ENCODE assay signal across 22 cellular contexts in the genomic region with DNA sequence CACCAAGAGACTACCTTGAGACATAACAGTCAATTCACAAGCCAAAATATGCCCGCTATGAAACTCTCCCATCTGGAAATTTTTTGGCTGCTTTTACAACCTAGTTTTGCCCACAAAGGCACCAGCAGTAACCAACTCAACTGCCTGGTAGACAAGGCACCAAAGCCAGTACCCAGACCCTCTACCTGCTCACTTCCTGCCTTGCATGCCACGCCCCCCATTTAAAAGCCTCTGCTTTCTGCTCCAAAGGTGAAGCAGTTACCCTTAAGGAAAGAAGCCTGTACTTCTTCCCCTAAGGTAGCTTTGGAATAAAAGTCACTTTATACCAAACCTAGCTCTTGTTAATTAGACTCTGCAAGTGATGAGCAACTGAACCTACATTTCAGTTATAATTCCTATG. TPM values are rescaled to one million over a fixed set of nuclear protein-coding genes. Genes with fewer than 3 reads are reported as not detected.
A peak's percentile ranks its signal among the peaks of the same experiment; 100 is the strongest.
DNase-seq lines count a peak whose midpoint lies in the region; ATAC-seq, FAIRE-seq and TF ChIP-seq lines count a peak whose summit lies in the region.
"Had no signal": no experiment of that assay in that cellular context is flagged by ENCODE, and none has a peak within 500 bp of the region (broad histone marks: within the 10 kb centered on the region; RNA-seq: fewer than 3 reads in every experiment).

No MANE protein-coding gene starts in this region.

- no peak overlapping the region for H4K5ac ChIP-seq in H1 (ENCODE audit: insufficient read length, low read depth, low read length)

- H3K9ac ChIP-seq in H1 (replicated peaks in 1 of 4; ENCODE audit: extremely low read depth in 1 of 4, low read depth in 3 of 4, low read length in 3 of 4) = no peak overlapping the region
- H3K9ac ChIP-seq in smooth muscle cell (ENCODE audit: low read depth) = no peak overlapping the region
- H3K9ac ChIP-seq: BLaER1, GM23248 had no signal

- H4K8ac ChIP-seq in H1 (ENCODE audit: extremely low read depth, insufficient read depth, low read length) = no peak overlapping the region

- in situ Hi-C loops in transverse colon (cut with MboI; ENCODE audit: low pct_ligation_motif_present in 1 of 4, low pct_unique_long_range_greater_than_20kb in 1 of 4, low sequenced_read_pairs in 3 of 4) = loop anchor here in 1 of 4 donors (25.0 kb wide), 1 partner anchor 673 kb away; no protein-coding TSS in a partner anchor

- H3K9me3 Mint-ChIP-seq in GM23338 = peaks cover 17% of the 10 kb centered on the region

- intact Hi-C loops in left colon (cut with DNase I, micrococcal nuclease) (no loop called here), transverse colon (cut with DNase I; ENCODE audit: low total_unique reads) (no loop called here)

- no peak overlapping the region for H2AK5ac ChIP-seq in H1 (ENCODE audit: low read depth, low read length)

- peaks cover 7% of the 10 kb centered on the region for H3K36me3 ChIP-seq in GM23338 (ENCODE audit: insufficient read depth)
- H3K36me3 ChIP-seq in H1 (ENCODE audit: control insufficient read depth in 2 of 4, insufficient read depth in 4 of 4, low read length in 3 of 4) = no peaks in the 10 kb centered on the region
- H3K36me3 ChIP-seq in small intestine (ENCODE audit: control insufficient read depth in 2 of 2, insufficient read depth in 2 of 2, low read length in 2 of 2) = no peaks in the 10 kb centered on the region
- H3K36me3 ChIP-seq in transverse colon = no peaks in the 10 kb centered on the region
- no peaks in the 10 kb centered on the region for H3K36me3 ChIP-seq in smooth muscle cell (ENCODE audit: low read depth)
- H3K36me3 ChIP-seq: BLaER1 had no signal

- H2AFZ ChIP-seq in GM23338 (peak overlapping the region; percentile 70), H1 (ENCODE audit: low read length) (no peak overlapping the region), smooth muscle cell (ENCODE audit: low read depth) (no peak overlapping the region)
- H2AFZ ChIP-seq: GM23248 had no signal

- no peak overlapping the region for H3K27ac ChIP-seq in GM23338 (ENCODE audit: low read depth)
- H3K27ac ChIP-seq in H1 (ENCODE audit: low read depth, low read length) = no peak overlapping the region
- H3K27ac ChIP-seq in small intestine (ENCODE audit: low read depth in 1 of 2, low read length in 1 of 2) = no peak overlapping the region
- H3K27ac ChIP-seq in transverse colon = no peak overlapping the region
- no peak overlapping the region for H3K27ac ChIP-seq in smooth muscle cell (ENCODE audit: low read depth)
- H3K27ac ChIP-seq: BLaER1, GM23248, HL-60 had no signal

- no peak overlapping the region for H3K14ac ChIP-seq in H1 (ENCODE audit: insufficient read length)

- CTCF ChIA-PET in H1 (lab: Charles Lee; ENCODE audit: partially characterized antibody) = interaction anchor here (1.0 to 3.4 kb wide), 4 partner anchors 8 to 27 kb away, joined by 3 to 18 read pairs (median 3); no protein-coding TSS in a partner anchor

- FAIRE-seq in H1 (lab: Jason Lieb, UNC) = no peak
- no peak for FAIRE-seq in small intestine (lab: Jason Lieb, UNC)

- H3K56ac ChIP-seq in H1 (replicated peaks; ENCODE audit: insufficient read length, low read depth, low read length) = no peak overlapping the region

- no peak overlapping the region for H2BK20ac ChIP-seq in H1 (ENCODE audit: low read length)

- H3K23me2 ChIP-seq in H1 (ENCODE audit: low read depth, low read length) = no peaks in the 10 kb centered on the region

- H2BK5ac ChIP-seq in H1 (ENCODE audit: low read depth, low read length) = no peak overlapping the region

- no peak overlapping the region for H3K4me3 Mint-ChIP-seq in GM23338
- H3K4me3 Mint-ChIP-seq: CD14-positive monocyte; CD4-positive, alpha-beta memory T cell; HFFc6 had no signal

- H4K20me1 ChIP-seq in GM23338 (replicated peaks; ENCODE audit: insufficient read depth) = no peaks in the 10 kb centered on the region
- H4K20me1 ChIP-seq in H1 (replicated peaks in 1 of 2; ENCODE audit: control insufficient read depth in 1 of 2, insufficient read depth in 2 of 2, low read length in 2 of 2) = no peaks in the 10 kb centered on the region
- no peaks in the 10 kb centered on the region for H4K20me1 ChIP-seq in smooth muscle cell (ENCODE audit: low read depth)
- H4K20me1 ChIP-seq: BLaER1 had no signal

- no peaks in the 10 kb centered on the region for H3K79me1 ChIP-seq in H1 (ENCODE audit: low read depth, low read length)

- peaks cover 4% of the 10 kb centered on the region; the same call in 1 of the 2 replicates for H3K9me2 ChIP-seq in GM23338 (ENCODE audit: insufficient read depth)

- peaks cover 5% of the 10 kb centered on the region in 2 experiments; a peak in 3 of 4 replicates for H3K9me3 ChIP-seq in H1 (ENCODE audit: insufficient read depth in 2 of 2, low read depth in 1 of 2, low read length in 1 of 2)
- H3K9me3 ChIP-seq in small intestine (ENCODE audit: control insufficient read depth, low read depth) = no peaks in the 10 kb centered on the region
- no peaks in the 10 kb centered on the region for H3K9me3 ChIP-seq in transverse colon
- H3K9me3 ChIP-seq in smooth muscle cell (replicated peaks; ENCODE audit: low read depth) = no peaks in the 10 kb centered on the region

- POLR2A ChIA-PET in H1 (lab: Charles Lee; ENCODE audit: partially characterized antibody) = no interaction called here

- TF ChIP-seq EP300 in H1 (IDR thresholded peaks at IDR 0.05; ENCODE audit: borderline replicate concordance in 1 of 2, low read depth in 2 of 2, low read length in 2 of 2) = no peak
- TF ChIP-seq EP300 in transverse colon (IDR thresholded peaks at IDR 0.05; ENCODE audit: low read depth) = no peak

- no peak overlapping the region for H3K4ac ChIP-seq in H1 (replicated peaks; ENCODE audit: insufficient read length, low read depth, low read length)

- no peaks in the 10 kb centered on the region for H3K27me3 Mint-ChIP-seq in GM23338 (ENCODE audit: insufficient read depth, low read depth, poor library complexity)
- H3K27me3 Mint-ChIP-seq: CD4-positive, alpha-beta memory T cell had no signal

- H3F3A ChIP-seq in GM23338 (replicated peaks; ENCODE audit: low read depth) (no peaks in the 10 kb centered on the region), smooth muscle cell (ENCODE audit: low read depth) (no peaks in the 10 kb centered on the region)

- no peak for TF ChIP-seq POLR2A in H1 (IDR thresholded peaks at IDR 0.05; ENCODE audit: control extremely low read depth in 1 of 2, low read depth in 2 of 2, low read length in 2 of 2)
- no peak for TF ChIP-seq POLR2A in transverse colon (IDR thresholded peaks at IDR 0.05)

- no peak overlapping the region for H3K23ac ChIP-seq in H1 (ENCODE audit: insufficient read length)

- no peak overlapping the region for H2BK12ac ChIP-seq in H1 (ENCODE audit: low read depth, low read length)

- no peak for TF ChIP-seq RAD21 in H1 (IDR thresholded peaks at IDR 0.05 in 1 of 2, conservative IDR thresholded peaks at IDR 0.05 in 1 of 2; ENCODE audit: low read depth in 2 of 2, low read length in 2 of 2)

- no peak overlapping the region for H3K18ac ChIP-seq in H1 (ENCODE audit: extremely low read depth, low read length)

- peaks cover 3% of the 10 kb centered on the region for H3K4me1 Mint-ChIP-seq in GM23338

- H3K79me2 ChIP-seq in GM23338 (replicated peaks; ENCODE audit: insufficient read depth) (no peaks in the 10 kb centered on the region), H1 (ENCODE audit: control insufficient read depth in 1 of 2, insufficient read depth in 2 of 2, low read length in 2 of 2) (no peaks in the 10 kb centered on the region), smooth muscle cell (ENCODE audit: low read depth) (no peaks in the 10 kb centered on the region)

- peaks cover 7% of the 10 kb centered on the region; the same call in 2 of the 3 replicates for H3K36me3 Mint-ChIP-seq in GM23338 (ENCODE audit: low read depth)

- ATAC-seq in GM23338 = no peak
- ATAC-seq in left colon = peak; percentile 85
- no peak for ATAC-seq in GM21576 (IDR thresholded peaks at IDR 0.05; ENCODE audit: unreplicated experiment)
- ATAC-seq: HCT116 had no signal

- H3K4me2 ChIP-seq in GM23338 (no peak overlapping the region), H1 (ENCODE audit: insufficient read depth in 1 of 2, low read depth in 2 of 2, low read length in 2 of 2) (no peak overlapping the region), smooth muscle cell (no peak overlapping the region)
- H3K4me2 ChIP-seq: BLaER1 had no signal

- 81% methylated on average over 2 of the region's 2 CpGs; no CpG with 5 or more reads in 1 of the 2 experiments for WGBS in H1 (ENCODE audit: extremely low coverage in 1 of 2, insufficient coverage in 1 of 2, insufficient read length in 1 of 2, insufficient replicate concordance in 2 of 2, low coverage in 1 of 2, low lambda C conversion rate in 2 of 2, missing lambda C conversion rate in 1 of 2), 2 experiments
- 82 to 87% (median 83%) methylated on average over 2 of the region's 2 CpGs for WGBS in small intestine, 3 donors
- WGBS in transverse colon (ENCODE audit: low coverage in 1 of 2), 2 donors = 75 to 100% methylated on average over 1 to 2 of the region's 2 CpGs
- WGBS in smooth muscle cell (ENCODE audit: low lambda C conversion rate) = 91% methylated on average over 2 of the region's 2 CpGs

- H2BK15ac ChIP-seq in H1 (ENCODE audit: low read length) = 0 out of 2 replicates have a peak overlapping the region, but pooled peaks have one; percentile 29

- TF ChIP-seq CTCF in GM23338 (conservative IDR thresholded peaks at IDR 0.05; ENCODE audit: low read depth in 2 of 2) (no peak), H1 (IDR thresholded peaks at IDR 0.05; ENCODE audit: control extremely low read depth in 1 of 3, insufficient read depth in 1 of 3, low read depth in 1 of 3, low read length in 3 of 3) (no peak), transverse colon (IDR thresholded peaks at IDR 0.05) (no peak), smooth muscle cell (IDR thresholded peaks at IDR 0.05; ENCODE audit: borderline replicate concordance, insufficient read depth, poor library complexity, severe bottlenecking) (no peak)

- H3K4me3 ChIP-seq in GM23338 = no peak overlapping the region
- no peak overlapping the region for H3K4me3 ChIP-seq in H1 (ENCODE audit: extremely low read depth in 1 of 4, insufficient read depth in 2 of 4, low read depth in 3 of 4, low read length in 4 of 4)
- no peak overlapping the region for H3K4me3 ChIP-seq in small intestine (ENCODE audit: low read depth in 1 of 2, low read length in 2 of 2)
- no peak overlapping the region for H3K4me3 ChIP-seq in transverse colon
- H3K4me3 ChIP-seq in smooth muscle cell = no peak overlapping the region
- H3K4me3 ChIP-seq: BLaER1, GM23248 had no signal

- H3K27me3 ChIP-seq in GM23338 (ENCODE audit: insufficient read depth) (no peaks in the 10 kb centered on the region), H1 (replicated peaks in 1 of 4; ENCODE audit: control insufficient read depth in 3 of 4, extremely low read depth in 1 of 4, insufficient read depth in 3 of 4, low read length in 3 of 4) (no peaks in the 10 kb centered on the region), small intestine (ENCODE audit: control insufficient read depth in 2 of 2, insufficient read depth in 2 of 2, low read length in 2 of 2) (no peaks in the 10 kb centered on the region), transverse colon (no peaks in the 10 kb centered on the region), smooth muscle cell (ENCODE audit: low read depth) (peaks cover 3% of the 10 kb centered on the region)
- H3K27me3 ChIP-seq: BLaER1 had no signal

- DNase-seq in GM23338 (ENCODE audit: low spot score) = peak; percentile 37
- no peak for DNase-seq in H1 (ENCODE audit: low read depth in 1 of 2, low spot score in 2 of 2)
- no peak for DNase-seq in left colon
- peak; percentile 17 for DNase-seq in small intestine
- DNase-seq in NOMO-1 treated with DMSO at 0.1 percent for 48 hours (lab: John Stamatoyannopoulos, UW; ENCODE audit: unreplicated experiment) = no peak
- no peak for DNase-seq in transverse colon
- DNase-seq in smooth muscle cell (lab: John Stamatoyannopoulos, UW; ENCODE audit: unreplicated experiment) = no peak
- DNase-seq: 8988T; CD4-positive, alpha-beta memory T cell; DMS153; DMS79; GF-D8; GM23248; H7; HFFc6 had no signal

- no peak overlapping the region for H3K27ac Mint-ChIP-seq in GM23338
- H3K27ac Mint-ChIP-seq: CD14-positive monocyte; CD4-positive, alpha-beta memory T cell; HFFc6 had no signal

- H2BK120ac ChIP-seq in H1 (replicated peaks; ENCODE audit: low read depth, low read length) = no peak overlapping the region

- H4K91ac ChIP-seq in H1 (replicated peaks; ENCODE audit: insufficient read length, low read length) = no peak overlapping the region

- H3K4me1 ChIP-seq in GM23338 (ENCODE audit: insufficient read depth) = peaks cover 1% of the 10 kb centered on the region; the same call in 1 of the 2 replicates
- no peaks in the 10 kb centered on the region for H3K4me1 ChIP-seq in H1 (replicated peaks in 1 of 4; ENCODE audit: control insufficient read depth in 3 of 4, insufficient read depth in 4 of 4, low read length in 3 of 4)
- H3K4me1 ChIP-seq in small intestine (ENCODE audit: control insufficient read depth in 2 of 2, insufficient read depth in 1 of 2, low read depth in 1 of 2, low read length in 1 of 2) = no peaks in the 10 kb centered on the region
- peaks cover 0 to 4% (median 2%) of the 10 kb centered on the region in 4 donors for H3K4me1 ChIP-seq in transverse colon
- no peaks in the 10 kb centered on the region for H3K4me1 ChIP-seq in smooth muscle cell (ENCODE audit: low read depth)

RNA-seq across cellular contexts. Expression of a gene that starts 28.3 kb away (rescaled TPM):
- not detected in 2 replicates for total RNA-seq in GM23338 (2014; rRNA removed; shearing (Covaris generic))
- polyA plus RNA-seq in GM23338 (2016; fragmentation: Nextera tagmentation; extraction: Ambion mirVana) (not detected in 2 replicates), H1 (2011; rRNA removed) (not detected in 2 replicates), small intestine (10 to 100 TPM; 11.3 to 13.9 (median 13.0) TPM), smooth muscle cell (not detected in 2 replicates)
- not detected in 2 replicates for total RNA-seq in H1 (2021; fragmentation: NEBNext Ultra II Directional; extraction: Animal tissue kit (Norgen Biotek cat#: 25700))
- polyA plus RNA-seq in H1 (2011; cell fraction: cytosol; rRNA removed) = not detected
- not detected for polyA plus RNA-seq in H1 (2011; cell fraction: nucleus; rRNA removed)
- polyA plus RNA-seq in H1 (2012, experiment 1 of 2) = not detected in 4 replicates
- not detected for polyA plus RNA-seq in H1 (2012, experiment 2 of 2)
- not detected for polyA plus RNA-seq in H1 (2013, experiment 1 of 2)
- polyA plus RNA-seq in H1 (2013, experiment 2 of 2) = not detected
- not detected in 2 replicates for polyA minus RNA-seq in H1 (2011; rRNA and poly(A)+ RNA removed)
- not detected for polyA minus RNA-seq in H1 (2011; cell fraction: cytosol; rRNA and poly(A)+ RNA removed)
- polyA minus RNA-seq in H1 (2011; cell fraction: nucleus; rRNA and poly(A)+ RNA removed) = not detected
- total RNA-seq in left colon (10 to 100 TPM; 18.3 to 19.4 TPM), transverse colon (10 to 100 TPM in 2 of 4 donors, 1 to 10 TPM in 2; 2.6 to 13.9 (median 9.8) TPM), smooth muscle cell (not detected in 2 replicates)
- total RNA-seq: A673, GM23248, H7 had no signal
- polyA plus RNA-seq: GM23248 had no signal

RNA-seq across cellular contexts. Expression of a gene that starts 29.4 kb away (rescaled TPM):
- total RNA-seq in GM23338 (2014; rRNA removed; shearing (Covaris generic)) = 1.3 and 3.5 TPM in 2 replicates
- polyA plus RNA-seq in GM23338 (2016; fragmentation: Nextera tagmentation; extraction: Ambion mirVana) = 0.73 and 0.89 TPM in 2 replicates
- total RNA-seq in H1 (2021; fragmentation: NEBNext Ultra II Directional; extraction: Animal tissue kit (Norgen Biotek cat#: 25700)) = 0.80 and 0.99 TPM in 2 replicates
- polyA plus RNA-seq in H1 (2011; rRNA removed) = 0.23 and 0.36 TPM in 2 replicates
- 0.36 TPM for polyA plus RNA-seq in H1 (2011; cell fraction: cytosol; rRNA removed)
- 0.76 TPM for polyA plus RNA-seq in H1 (2011; cell fraction: nucleus; rRNA removed)
- 0.41 to 0.60 TPM (median 0.47 TPM) in 4 replicates for polyA plus RNA-seq in H1 (2012, experiment 1 of 2)
- 0.66 TPM for polyA plus RNA-seq in H1 (2012, experiment 2 of 2)
- 0.55 TPM for polyA plus RNA-seq in H1 (2013, experiment 1 of 2)
- polyA plus RNA-seq in H1 (2013, experiment 2 of 2) = 0.50 TPM
- polyA minus RNA-seq in H1 (2011; rRNA and poly(A)+ RNA removed) = 0.28 and 0.93 TPM in 2 replicates
- 1.7 TPM for polyA minus RNA-seq in H1 (2011; cell fraction: cytosol; rRNA and poly(A)+ RNA removed)
- polyA minus RNA-seq in H1 (2011; cell fraction: nucleus; rRNA and poly(A)+ RNA removed) = not detected
- total RNA-seq in left colon = 1 to 10 TPM in 1 of 2 donors, under 1 TPM in 1; 0.53 to 1.0 TPM
- polyA plus RNA-seq in small intestine = 1 to 10 TPM in 1 of 3 donors, under 1 TPM in 2; 0.22 to 6.0 (median 0.81) TPM
- total RNA-seq in transverse colon = 1 to 10 TPM in 1 of 4 donors, under 1 TPM in 1, not detected in 2; 0.14 to 3.3 TPM
- not detected in 2 replicates for total RNA-seq in smooth muscle cell
- polyA plus RNA-seq in smooth muscle cell = not detected in 2 replicates
- total RNA-seq: A673; CD4-positive, alpha-beta memory T cell; GM23248; H7 had no signal
- polyA plus RNA-seq: AG04450; CD14-positive monocyte; CD4-positive, alpha-beta memory T cell; GM23248 had no signal

Comparison
In these comparisons a context has a peak if more than half of its experiments do, and no peak if none do; other contexts are left out.
1. DNase-seq: peak in GM23338 (single experiment) and small intestine (single experiment); none in H1 (0 of 2), left colon (0 of 2), NOMO-1 treated with DMSO at 0.1 percent for 48 hours (single experiment), transverse colon (single experiment) and smooth muscle cell (single experiment).